1 cellular context compared by ENCODE assay signal in genomic region chr9:85268024-85268610, GRCh38.
TF ChIP-seq lines count a peak whose summit lies in the region.

No MANE protein-coding gene starts in this region.

TF ChIP-seq in H1, 55 proteins besides CTCF, POLR2A, EP300 and RAD21 (continued from another document):
- TF ChIP-seq USF2 (IDR thresholded peaks at IDR 0.05; ENCODE audit: low read length): no peak
- no peak for TF ChIP-seq HDAC6 (IDR thresholded peaks at IDR 0.05; ENCODE audit: low read depth, low read length)
